Comparison of ENCODE assay signal across 15 cellular contexts in genomic region chr5:58122157-58122556, GRCh38.
"Had no signal": no experiment of that assay in that cellular context is flagged by ENCODE, and none has a peak within 500 bp of the region (broad histone marks: within the 10 kb centered on the region; RNA-seq: fewer than 3 reads in every experiment).

No MANE protein-coding gene starts in this region.

- H3K27ac ChIP-seq: gastrocnemius medialis, left lung, tibial nerve had no signal

- DNase-seq: activated CD4-positive, alpha-beta T cell treated with anti-CD3 and anti-CD28 coated beads for 48 hours; activated CD4-positive, CD25-positive, alpha-beta regulatory T cell; activated CD8-positive, alpha-beta T cell treated with anti-CD3 and anti-CD28 coated beads, Interleukin-2, amount 10 ng/mL, durations not matched to agents 7 days and 5 days; activated effector memory CD4-positive, alpha-beta T cell treated with anti-CD3 and anti-CD28 coated beads, Interleukin-2, amount 50 U/mL, for 16 hours; activated naive CD4-positive, alpha-beta T cell treated with anti-CD3 and anti-CD28 coated beads, Interleukin-2, amount 50 U/mL, for 16 hours; activated T-cell treated with anti-CD3 and anti-CD28 coated beads, Interleukin-2, amount 50 U/mL, for 4 hours; effector CD8-positive, alpha-beta T cell; gastrocnemius medialis; left lung; midbrain; right cardiac atrium; stimulated activated naive CD8-positive, alpha-beta T cell treated with anti-CD3 and anti-CD28 coated beads, Interleukin-15, Interleukin-2, amounts not matched to agents 100 U/mL and 50 U/mL, for 24 hours; substantia nigra; T1000 had no signal
